Comparison of ENCODE assay signal across 12 cellular contexts in the genomic region with DNA sequence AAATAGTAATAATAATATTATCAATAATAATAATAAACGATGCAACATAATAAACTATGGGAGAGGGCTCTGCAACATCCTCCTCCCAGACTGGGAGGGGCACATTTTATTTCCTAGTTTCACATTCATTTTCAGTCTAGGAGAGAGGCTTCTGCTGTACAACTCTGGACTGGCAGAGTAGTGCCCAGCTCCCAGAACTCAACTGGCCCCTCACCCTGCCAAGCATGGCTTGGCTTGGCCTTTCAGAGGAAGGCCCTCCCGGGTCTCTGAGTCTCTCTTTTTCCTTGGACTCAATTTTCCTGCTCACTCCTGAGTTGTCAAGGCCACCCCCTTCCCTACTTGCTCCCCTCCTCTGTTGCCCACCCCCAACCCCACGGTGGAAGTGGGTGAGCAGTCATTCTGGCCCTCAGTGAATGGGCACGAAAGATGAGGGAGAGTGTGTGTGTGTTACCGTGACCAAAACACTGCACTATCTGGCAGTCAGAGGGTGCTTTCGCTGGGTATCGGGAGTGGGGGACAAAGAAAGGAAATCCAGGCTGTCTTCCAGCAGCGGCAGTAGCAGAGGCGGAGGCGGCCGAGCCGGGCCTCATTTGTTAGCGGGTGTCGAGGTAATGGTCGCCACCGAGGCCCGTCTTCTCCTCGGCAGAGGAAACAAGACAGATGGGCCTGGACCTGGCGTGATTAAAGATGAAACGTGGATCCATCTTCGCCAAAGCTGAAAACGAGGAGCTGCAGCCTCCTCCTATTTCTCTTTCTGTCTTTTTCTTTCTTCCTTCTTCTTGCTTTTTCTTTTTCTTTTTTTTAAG. TPM values are rescaled to one million over a fixed set of nuclear protein-coding genes. Genes with fewer than 3 reads are reported as not detected.
DNase-seq lines count a peak whose midpoint lies in the region; ATAC-seq and TF ChIP-seq lines count a peak whose summit lies in the region.
"Had no signal": no experiment of that assay in that cellular context is flagged by ENCODE, and none has a peak within 500 bp of the region (broad histone marks: within the 10 kb centered on the region; RNA-seq: fewer than 3 reads in every experiment).

No MANE protein-coding gene starts in this region.

- peaks cover 51% of the 10 kb centered on the region for H3K4me1 Mint-ChIP-seq in activated CD4-positive, alpha-beta T cell treated with anti-CD3 and anti-CD28 coated beads, Interleukin-2, amount 10 ng/mL, durations not matched to agents 7 days and 5 days

- peak overlapping the region; percentile 73 for H3K4me3 ChIP-seq in adipocyte (ENCODE audit: low read length)
- peak overlapping the region; percentile 18 to 44 for H3K4me3 ChIP-seq in testis

- peak overlapping the region; percentile 88 for H3K9ac ChIP-seq in adipocyte (ENCODE audit: low read length)

- H3K4me1 ChIP-seq in adipocyte (ENCODE audit: control insufficient read depth, insufficient read depth, low read length) (peaks cover 68% of the 10 kb centered on the region), testis (no peaks in the 10 kb centered on the region)
- H3K4me1 ChIP-seq: pancreas had no signal

- no peaks in the 10 kb centered on the region for H3K9me3 Mint-ChIP-seq in activated CD4-positive, alpha-beta T cell treated with anti-CD3 and anti-CD28 coated beads, Interleukin-2, amount 10 ng/mL, durations not matched to agents 7 days and 5 days

- CTCF ChIA-PET in activated CD4-positive, alpha-beta T cell treated with anti-CD3 and anti-CD28 coated beads, Interleukin-2, amount 10 ng/mL, durations not matched to agents 7 days and 5 days (lab: Charles Lee) = interaction anchor here (0.6 kb wide), 1 partner anchor 43 kb away, joined by 3 read pairs; no protein-coding TSS in a partner anchor

- intact Hi-C loops in testis (cut with DNase I; ENCODE audit: low total_unique reads) = no loop called here

- peaks cover 13% of the 10 kb centered on the region for H3K36me3 Mint-ChIP-seq in activated CD4-positive, alpha-beta T cell treated with anti-CD3 and anti-CD28 coated beads, Interleukin-2, amount 10 ng/mL, durations not matched to agents 7 days and 5 days (ENCODE audit: low read depth)

- no peaks in the 10 kb centered on the region for H3K36me3 ChIP-seq in adipocyte (ENCODE audit: control insufficient read depth, insufficient read depth, low read length, severe bottlenecking)
- H3K36me3 ChIP-seq in testis (ENCODE audit: low read depth, missing control alignments) = no peaks in the 10 kb centered on the region
- H3K36me3 ChIP-seq: pancreas had no signal

- H3K27me3 ChIP-seq in adipocyte (replicated peaks; ENCODE audit: control insufficient read depth, insufficient read depth, low read length) (no peaks in the 10 kb centered on the region), testis (no peaks in the 10 kb centered on the region)

- TF ChIP-seq POLR2A in testis (IDR thresholded peaks at IDR 0.05) = no peak

- peaks cover 49% of the 10 kb centered on the region for H3K27me3 Mint-ChIP-seq in activated CD4-positive, alpha-beta T cell treated with anti-CD3 and anti-CD28 coated beads, Interleukin-2, amount 10 ng/mL, durations not matched to agents 7 days and 5 days

- no peak for DNase-seq in activated CD4-positive, alpha-beta T cell treated with anti-CD3 and anti-CD28 coated beads, Interleukin-2, amount 10 ng/mL, durations not matched to agents 7 days and 5 days
- DNase-seq in activated CD4-positive, alpha-beta T cell treated with anti-CD3 and anti-CD28 coated beads for 1 hour = no peak
- no peak for DNase-seq in adipocyte (ENCODE audit: low read depth)
- DNase-seq in left lobe of liver (ENCODE audit: low spot score) = no peak
- no peak for DNase-seq in testis
- DNase-seq in COLO829 (ENCODE audit: low spot score) = no peak
- no peak for DNase-seq in HPDE6-E6E7 (ENCODE audit: extremely low spot score)
- no peak for DNase-seq in cortex of kidney (lab: John Stamatoyannopoulos, UW)
- DNase-seq: activated naive CD4-positive, alpha-beta T cell treated with anti-CD3 and anti-CD28 coated beads, Interleukin-2, amount 50 U/mL, for 16 hours; NCI-H345; pancreas had no signal

- POLR2A ChIA-PET in activated CD4-positive, alpha-beta T cell treated with anti-CD3 and anti-CD28 coated beads, Interleukin-2, amount 10 ng/mL, durations not matched to agents 7 days and 5 days (lab: Charles Lee) = no interaction called here

- no peak for TF ChIP-seq CTCF in testis (IDR thresholded peaks at IDR 0.05)

- no peak overlapping the region for H3K27ac ChIP-seq in testis

- H3K9me3 ChIP-seq in adipocyte (ENCODE audit: control insufficient read depth, low read length) (no peaks in the 10 kb centered on the region), testis (no peaks in the 10 kb centered on the region)
- H3K9me3 ChIP-seq: pancreas had no signal

- peak overlapping the region; percentile 20 for H3K4me3 Mint-ChIP-seq in activated CD4-positive, alpha-beta T cell treated with anti-CD3 and anti-CD28 coated beads, Interleukin-2, amount 10 ng/mL, durations not matched to agents 7 days and 5 days

- ATAC-seq in left lobe of liver = peak; percentile 35

- H3K27ac Mint-ChIP-seq in activated CD4-positive, alpha-beta T cell treated with anti-CD3 and anti-CD28 coated beads, Interleukin-2, amount 10 ng/mL, durations not matched to agents 7 days and 5 days = no peak overlapping the region

- WGBS in testis, 2 donors = 13 to 16% methylated on average over 22 of the region's 22 CpGs

RNA-seq across cellular contexts. Expression of gene HOXB4, which starts 2.3 kb away (rescaled TPM):
- total RNA-seq in activated CD4-positive, alpha-beta T cell treated with anti-CD3 and anti-CD28 coated beads, Interleukin-2, amount 10 ng/mL, durations not matched to agents 7 days and 5 days = 1 to 10 TPM; 3.3 to 3.6 TPM
- total RNA-seq in left lobe of liver = 1.1 TPM
- 1 to 10 TPM; 1.6 to 1.8 TPM for total RNA-seq in testis
- 1.6 TPM for polyA plus RNA-seq in testis (ENCODE audit: insufficient read depth, low read depth, low replicate concordance)

RNA-seq across cellular contexts. Expression of gene HOXB3, which starts 14.2 kb away (rescaled TPM):
- 1 to 10 TPM; 3.1 to 4.5 TPM for total RNA-seq in activated CD4-positive, alpha-beta T cell treated with anti-CD3 and anti-CD28 coated beads, Interleukin-2, amount 10 ng/mL, durations not matched to agents 7 days and 5 days
- 1.9 TPM for total RNA-seq in left lobe of liver
- 10 to 100 TPM in 1 of 2 donors, 1 to 10 TPM in 1; 9.2 to 10.6 TPM for total RNA-seq in testis
- polyA plus RNA-seq in testis (ENCODE audit: insufficient read depth, low read depth, low replicate concordance) = 11.4 TPM

RNA-seq across cellular contexts. Expression of gene HOXB5, which starts 17.7 kb away (rescaled TPM):
- not detected for total RNA-seq in activated CD4-positive, alpha-beta T cell treated with anti-CD3 and anti-CD28 coated beads, Interleukin-2, amount 10 ng/mL, durations not matched to agents 7 days and 5 days
- total RNA-seq in left lobe of liver (0.55 TPM), testis (under 1 TPM; 0.50 to 0.71 TPM)
- polyA plus RNA-seq in testis (ENCODE audit: insufficient read depth, low read depth, low replicate concordance) = 1.7 TPM

RNA-seq across cellular contexts. Expression of gene HOXB6, which starts 28.9 kb away (rescaled TPM):
- total RNA-seq in activated CD4-positive, alpha-beta T cell treated with anti-CD3 and anti-CD28 coated beads, Interleukin-2, amount 10 ng/mL, durations not matched to agents 7 days and 5 days = not detected
- total RNA-seq in left lobe of liver (0.83 TPM), testis (1 to 10 TPM; 2.0 to 4.3 TPM)
- 3.0 TPM for polyA plus RNA-seq in testis (ENCODE audit: insufficient read depth, low read depth, low replicate concordance)
- total RNA-seq: T-helper 2 cell treated with Interferon-gamma antibody and Interleukin-4, amounts not matched to agents 100 ng/mL and 5 ng/mL, for 36 hours had no signal

RNA-seq across cellular contexts. Expression of gene HOXB2, which starts 31.0 kb away (rescaled TPM):
- 1 to 10 TPM; 3.4 to 4.7 TPM for total RNA-seq in activated CD4-positive, alpha-beta T cell treated with anti-CD3 and anti-CD28 coated beads, Interleukin-2, amount 10 ng/mL, durations not matched to agents 7 days and 5 days
- 2.3 TPM for total RNA-seq in left lobe of liver
- 1 to 10 TPM; 1.8 to 3.3 TPM for total RNA-seq in testis
- 4.2 TPM for polyA plus RNA-seq in testis (ENCODE audit: insufficient read depth, low read depth, low replicate concordance)
